1 cellular context compared by ENCODE assay signal in the genomic region with DNA sequence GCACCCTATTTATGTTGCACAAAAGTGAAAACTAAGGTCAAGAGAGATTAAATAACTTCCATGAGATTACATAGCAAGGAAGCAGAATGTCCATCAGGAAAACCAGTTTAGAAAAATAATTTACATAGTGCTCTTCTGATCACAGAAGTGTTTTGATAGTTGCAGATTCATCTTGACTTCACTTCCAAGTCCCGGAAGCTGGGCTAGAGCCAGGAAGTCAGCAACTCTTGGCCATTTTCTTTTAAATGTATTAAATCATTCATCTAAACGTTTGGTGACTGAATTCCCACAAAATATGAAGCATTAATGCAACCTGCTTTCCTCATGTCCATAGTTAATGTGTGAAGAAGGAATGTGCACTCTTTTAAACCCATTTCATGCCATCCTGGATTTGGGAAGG.
TF ChIP-seq lines count a peak whose summit lies in the region.

No MANE protein-coding gene starts in this region.

TF ChIP-seq in WTC11, 78 proteins besides CTCF, POLR2A, EP300 and RAD21 (continued from another document):
- TF ChIP-seq ATF1 (CRISPR knock-in tag; IDR thresholded peaks at IDR 0.05) (no peak), MLX (CRISPR knock-in tag; IDR thresholded peaks at IDR 0.05) (no peak), NFE2L1 (CRISPR knock-in tag; IDR thresholded peaks at IDR 0.05) (no peak)
